ENCODE assay signal across 17 cellular contexts in the genomic region with DNA sequence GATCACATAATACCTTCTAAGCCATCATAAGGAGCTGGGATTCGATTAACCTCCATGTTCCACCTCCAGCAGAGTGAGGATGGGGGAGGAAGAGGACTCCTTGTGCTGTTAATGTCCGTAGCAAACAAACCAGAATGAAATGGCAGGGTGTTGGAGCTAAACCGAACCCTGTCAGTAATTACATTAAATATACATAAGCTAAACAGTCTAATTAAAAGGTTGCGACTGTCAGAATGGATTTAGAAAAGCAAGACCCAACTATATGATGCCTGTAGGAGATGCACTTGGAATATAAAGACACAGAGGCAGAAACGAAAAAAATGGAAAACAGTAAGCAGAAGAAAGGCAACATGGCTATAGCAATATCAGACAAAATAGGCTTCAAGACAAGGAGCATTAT.
"Had no signal": no experiment of that assay in that cellular context is flagged by ENCODE, and none has a peak within 500 bp of the region (broad histone marks: within the 10 kb centered on the region; RNA-seq: fewer than 3 reads in every experiment).

No MANE protein-coding gene starts in this region.

- H3K4me3 Mint-ChIP-seq: activated T-helper 17 cell treated with anti-CD3 and anti-CD28 coated beads, Interleukin-2, amount 50 U/mL, for 72 hours had no signal

- H3K36me3 Mint-ChIP-seq: naive B cell had no signal

- H3K27me3 ChIP-seq: gastrocnemius medialis, heart right ventricle, SJSA1 had no signal

- H3K27ac ChIP-seq: gastrocnemius medialis, heart right ventricle, suprapubic skin had no signal

- H3K4me3 ChIP-seq: gastrocnemius medialis, heart right ventricle, SJSA1, suprapubic skin had no signal

- H3K27ac Mint-ChIP-seq: activated T-helper 17 cell treated with anti-CD3 and anti-CD28 coated beads, Interleukin-2, amount 50 U/mL, for 72 hours had no signal

- H3K9me3 Mint-ChIP-seq: activated T-helper 17 cell treated with anti-CD3 and anti-CD28 coated beads, Interleukin-2, amount 50 U/mL, for 72 hours; naive B cell had no signal

- H3K36me3 ChIP-seq: gastrocnemius medialis, suprapubic skin had no signal

- DNase-seq: activated CD4-positive, alpha-beta T cell treated with anti-CD3 and anti-CD28 coated beads, Interleukin-2, amount 50 U/mL, for 48 hours; activated CD8-positive, alpha-beta memory T cell treated with anti-CD3 and anti-CD28 coated beads, Interleukin-2, amount 50 U/mL, for 4 hours; activated naive CD4-positive, alpha-beta T cell treated with anti-CD3 and anti-CD28 coated beads, Interleukin-2, amount 50 U/mL, for 16 hours; erythroblast; gastrocnemius medialis; heart right ventricle; left colon; mammary epithelial cell; naive B cell; retina; stimulated activated CD4-positive, alpha-beta T cell treated with anti-CD3 and anti-CD28 coated beads, Interleukin-4, amount 100 ng/mL, for 1 hour; stimulated activated naive CD4-positive, alpha-beta T cell; SW 1271; trophoblast cell had no signal

- ATAC-seq: activated T-helper 17 cell treated with anti-CD3 and anti-CD28 coated beads, Interleukin-2, amount 50 U/mL, for 72 hours; gastrocnemius medialis; heart right ventricle; left colon had no signal

- H3K27me3 Mint-ChIP-seq: activated T-helper 17 cell treated with anti-CD3 and anti-CD28 coated beads, Interleukin-2, amount 50 U/mL, for 72 hours; naive B cell had no signal

- H3K9me3 ChIP-seq: gastrocnemius medialis, heart right ventricle, suprapubic skin had no signal
